In the genomic region with DNA sequence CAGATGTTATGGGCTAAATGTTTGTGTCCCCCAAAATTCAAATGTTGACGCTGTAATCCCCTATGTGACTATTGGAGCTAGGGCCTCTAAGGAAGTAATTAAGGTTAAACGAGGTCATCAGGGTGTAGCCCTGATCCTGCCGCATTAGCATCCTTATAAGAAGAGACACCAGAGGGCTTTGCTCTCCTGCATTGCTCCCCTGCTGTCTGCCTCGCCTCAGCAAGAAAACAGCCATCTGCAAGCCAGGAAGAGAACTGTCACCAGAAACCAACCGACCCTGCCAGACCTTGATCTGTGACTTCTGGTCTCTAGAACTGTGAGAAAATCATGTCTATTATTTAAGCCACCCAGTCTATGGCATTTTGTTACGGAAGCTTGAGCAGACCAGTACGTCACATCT, we compare ENCODE assay signal across 19 cellular contexts.
DNase-seq lines count a peak whose midpoint lies in the region; ATAC-seq and TF ChIP-seq lines count a peak whose summit lies in the region.
"Had no signal": no experiment of that assay in that cellular context is flagged by ENCODE, and none has a peak within 500 bp of the region (broad histone marks: within the 10 kb centered on the region; RNA-seq: fewer than 3 reads in every experiment).

No MANE protein-coding gene starts in this region.

- H3K4me1 Mint-ChIP-seq in endodermal cell (peaks cover 17% of the 10 kb centered on the region), nephron progenitor cell (peaks cover 18% of the 10 kb centered on the region)

- 61 to 65% methylated on average over 7 of the region's 7 CpGs for WGBS in endodermal cell (ENCODE audit: insufficient coverage in 1 of 2, insufficient read length in 1 of 2), 2 experiments

- H3K9me3 ChIP-seq in endodermal cell (ENCODE audit: control insufficient read depth, low read length) = peaks cover 22% of the 10 kb centered on the region

- H3K36me3 ChIP-seq in endodermal cell (ENCODE audit: control insufficient read depth, insufficient read depth, low read length) = peaks cover 3% of the 10 kb centered on the region

- TF ChIP-seq CTCF in endodermal cell (conservative IDR thresholded peaks at IDR 0.05) (peak; percentile 28), nephron progenitor cell (IDR thresholded peaks at IDR 0.05) (no peak)

- peak; percentile 59 for DNase-seq in NCI-H82 (lab: John Stamatoyannopoulos, UW)
- no peak for DNase-seq in NCI-H82 treated with DMSO at 0.1 percent for 48 hours (lab: John Stamatoyannopoulos, UW; ENCODE audit: unreplicated experiment)
- DNase-seq in NCI-H524 (lab: John Stamatoyannopoulos, UW) = peak; percentile 29 to 64
- peak; percentile 73 for DNase-seq in endodermal cell
- no peak for DNase-seq in nephron progenitor cell
- no peak for DNase-seq in T-helper 2 cell
- DNase-seq in germinal center (ENCODE audit: low spot score) = no peak
- DNase-seq: COR-L47; DMS79 treated with DMSO at 0.1 percent for 48 hours; GF-D8; NCI-H1092; NCI-H2107; NCI-H510A; NK-92 treated with Interleukin-12 subunit alpha and Interleukin-12 subunit beta, amount 100 ng/mL, for 24 hours; T-helper 1 cell had no signal

- ATAC-seq in GM21576 (IDR thresholded peaks at IDR 0.05; ENCODE audit: unreplicated experiment) = no peak
- ATAC-seq: K562 had no signal

- H3K4me3 ChIP-seq in endodermal cell (ENCODE audit: low read length) = no peak overlapping the region
- H3K4me3 ChIP-seq: K562 had no signal

- no peak overlapping the region for H3K9ac ChIP-seq in endodermal cell (ENCODE audit: extremely low read depth, low read length, poor library complexity, severe bottlenecking)

- no peaks in the 10 kb centered on the region for H3K27me3 Mint-ChIP-seq in endodermal cell (ENCODE audit: insufficient read depth)
- no peaks in the 10 kb centered on the region for H3K27me3 Mint-ChIP-seq in nephron progenitor cell (ENCODE audit: low read depth, poor library complexity)

- peaks cover 3% of the 10 kb centered on the region for H3K4me1 ChIP-seq in endodermal cell (ENCODE audit: control insufficient read depth, insufficient read depth, low read length)

- H3K36me3 Mint-ChIP-seq in endodermal cell (ENCODE audit: low read depth) = peaks cover 15% of the 10 kb centered on the region
- peaks cover 44% of the 10 kb centered on the region for H3K36me3 Mint-ChIP-seq in nephron progenitor cell (ENCODE audit: low read depth)

- no peaks in the 10 kb centered on the region for H3K27me3 ChIP-seq in endodermal cell (ENCODE audit: control insufficient read depth, insufficient read depth, low read length, poor library complexity, severe bottlenecking)

- H3K27ac ChIP-seq in endodermal cell (ENCODE audit: low read depth, low read length) = no peak overlapping the region
- H3K27ac ChIP-seq: C4-2B, RWPE1 had no signal

- H3K9me3 Mint-ChIP-seq in endodermal cell (peaks cover 17% of the 10 kb centered on the region), nephron progenitor cell (peaks cover 22% of the 10 kb centered on the region)

- H3K4me3 Mint-ChIP-seq in endodermal cell (no peak overlapping the region), nephron progenitor cell (no peak overlapping the region)

- H3K27ac Mint-ChIP-seq in endodermal cell (no peak overlapping the region), nephron progenitor cell (peak overlapping the region; percentile 69)

Comparison
In these comparisons a context has a peak if more than half of its experiments do, and no peak if none do; other contexts are left out.
1. DNase-seq: peak in NCI-H82 (single experiment), NCI-H524 (2 of 2) and endodermal cell (single experiment); none in NCI-H82 treated with DMSO at 0.1 percent for 48 hours (single experiment), nephron progenitor cell (single experiment), T-helper 2 cell (0 of 5) and germinal center (single experiment).